17 cellular contexts compared by ENCODE assay signal in genomic region chr5:74454263-74455030, GRCh38.
DNase-seq lines count a peak whose midpoint lies in the region; ATAC-seq and TF ChIP-seq lines count a peak whose summit lies in the region.
"Had no signal": no experiment of that assay in that cellular context is flagged by ENCODE, and none has a peak within 500 bp of the region (broad histone marks: within the 10 kb centered on the region; RNA-seq: fewer than 3 reads in every experiment).

No MANE protein-coding gene starts in this region.

- in situ Hi-C loops in gastrocnemius medialis (cut with MboI; ENCODE audit: low sequenced_read_pairs in 4 of 4) = no loop called here

- intact Hi-C loops in gastrocnemius medialis (cut with DNase I; ENCODE audit: low total_unique reads) = no loop called here
- intact Hi-C loops in left colon (cut with DNase I, micrococcal nuclease) = no loop called here

- no peak overlapping the region for H3K4me3 ChIP-seq in gastrocnemius medialis
- H3K4me3 ChIP-seq: BLaER1 had no signal

- TF ChIP-seq POLR2A in gastrocnemius medialis (IDR thresholded peaks at IDR 0.05) = no peak

- peak overlapping the region in 2 of 3 experiments; percentile 29 to 55 for H3K27ac Mint-ChIP-seq in nephron
- H3K27ac Mint-ChIP-seq: CD4-positive, alpha-beta memory T cell; HFFc6; IgD-negative memory B cell had no signal

- H3K27me3 Mint-ChIP-seq in nephron (ENCODE audit: low read depth) = no peaks in the 10 kb centered on the region

- peak; percentile 80 to 92 for ATAC-seq in gastrocnemius medialis
- ATAC-seq in left colon = no peak
- ATAC-seq: HCT116, HepG2 had no signal

- no peaks in the 10 kb centered on the region for H3K9me3 Mint-ChIP-seq in nephron
- H3K9me3 Mint-ChIP-seq: HFFc6 had no signal

- H3K27me3 ChIP-seq in gastrocnemius medialis = no peaks in the 10 kb centered on the region
- H3K27me3 ChIP-seq: BLaER1 had no signal

- H3K9me3 ChIP-seq in gastrocnemius medialis = no peaks in the 10 kb centered on the region
- H3K9me3 ChIP-seq: BLaER1 had no signal

- TF ChIP-seq CTCF in nephron (IDR thresholded peaks at IDR 0.05; ENCODE audit: unreplicated experiment in 3 of 3) (no peak), gastrocnemius medialis (IDR thresholded peaks at IDR 0.05 in 4 of 5, conservative IDR thresholded peaks at IDR 0.05 in 1 of 5) (no peak)

- H3K36me3 Mint-ChIP-seq in nephron (ENCODE audit: low read depth) = no peaks in the 10 kb centered on the region
- H3K36me3 Mint-ChIP-seq: CD4-positive, alpha-beta memory T cell; IgD-negative memory B cell had no signal

- no peaks in the 10 kb centered on the region for H3K36me3 ChIP-seq in gastrocnemius medialis
- H3K36me3 ChIP-seq: BLaER1 had no signal

- peak overlapping the region in 3 of 4 donors; percentile 51 to 85 (median 65) for H3K27ac ChIP-seq in gastrocnemius medialis
- H3K27ac ChIP-seq: BLaER1 had no signal

- peaks cover 46% of the 10 kb centered on the region for H3K4me1 Mint-ChIP-seq in nephron
- H3K4me1 Mint-ChIP-seq: CD4-positive, alpha-beta memory T cell had no signal

- H3K4me1 ChIP-seq in gastrocnemius medialis = peaks cover 12 to 20% of the 10 kb centered on the region in 2 donors
- H3K4me1 ChIP-seq: BLaER1 had no signal

- H3K4me3 Mint-ChIP-seq in nephron = no peak overlapping the region
- H3K4me3 Mint-ChIP-seq: CD14-positive monocyte; CD4-positive, alpha-beta memory T cell; HFFc6; IgD-negative memory B cell had no signal

- DNase-seq in NCI-H2171 treated with DMSO at 0.1 percent for 48 hours (lab: John Stamatoyannopoulos, UW) (peak; percentile 22), NCI-H2171 (lab: John Stamatoyannopoulos, UW) (no peak), gastrocnemius medialis (peak; percentile 36 to 41), NCI-H69 (lab: John Stamatoyannopoulos, UW) (no peak), cerebellar cortex (ENCODE audit: low spot score) (no peak), left colon (no peak)
- DNase-seq: 8988T; CD4-positive, alpha-beta memory T cell; GOT3; H7; HFFc6 had no signal

Comparison
In these comparisons a context has a peak if more than half of its experiments do, and no peak if none do; other contexts are left out.
1. DNase-seq: peak in NCI-H2171 treated with DMSO at 0.1 percent for 48 hours (single experiment) and gastrocnemius medialis (2 of 2); none in NCI-H2171 (single experiment), NCI-H69 (single experiment), cerebellar cortex (single experiment) and left colon (0 of 2).